Comparison of ENCODE assay signal across 12 cellular contexts in genomic region chr1:41936107-41936506, GRCh38. TPM values are rescaled to one million over a fixed set of nuclear protein-coding genes. Genes with fewer than 3 reads are reported as not detected.
DNase-seq lines count a peak whose midpoint lies in the region; ATAC-seq and TF ChIP-seq lines count a peak whose summit lies in the region.
"Had no signal": no experiment of that assay in that cellular context is flagged by ENCODE, and none has a peak within 500 bp of the region (broad histone marks: within the 10 kb centered on the region; RNA-seq: fewer than 3 reads in every experiment).

No MANE protein-coding gene starts in this region.

- no peak overlapping the region for H2BK15ac ChIP-seq in mesenchymal stem cell (ENCODE audit: low read depth, poor library complexity, severe bottlenecking)

- H3K4me2 ChIP-seq in mesenchymal stem cell (ENCODE audit: low read length, poor library complexity, severe bottlenecking), result no peak overlapping the region

- no peak overlapping the region for H3K4ac ChIP-seq in mesenchymal stem cell (ENCODE audit: low read depth in 1 of 2, low read length in 2 of 2)

- no peak overlapping the region for H4K8ac ChIP-seq in mesenchymal stem cell (ENCODE audit: low read length)

- H3K79me1 ChIP-seq in mesenchymal stem cell (replicated peaks; ENCODE audit: low read length, poor library complexity, severe bottlenecking), result peaks cover 9% of the 10 kb centered on the region

- H2BK12ac ChIP-seq in mesenchymal stem cell (ENCODE audit: low read length in 2 of 2), result no peak overlapping the region

- no peaks in the 10 kb centered on the region for H3K27me3 Mint-ChIP-seq in activated T-cell treated with anti-CD3 and anti-CD28 coated beads, Interleukin-2, amount 50 U/mL, for 24 hours

- H3K27ac ChIP-seq in mesenchymal stem cell (ENCODE audit: low read length, poor library complexity, severe bottlenecking) (no peak overlapping the region), uterus (no peak overlapping the region)
- H3K27ac ChIP-seq: skin epidermis, stomach had no signal

- H3K18ac ChIP-seq in mesenchymal stem cell (ENCODE audit: low read depth in 1 of 2, low read length in 2 of 2), result no peak overlapping the region

- H3K4me3 ChIP-seq in mesenchymal stem cell (ENCODE audit: insufficient read depth in 1 of 2, low read depth in 1 of 2, low read length in 2 of 2) (peak overlapping the region in 1 of 2 experiments; percentile 7), uterus (no peak overlapping the region)
- H3K4me3 ChIP-seq: skin epidermis, stomach had no signal

- no peak for TF ChIP-seq POLR2A in uterus (IDR thresholded peaks at IDR 0.05)

- H4K91ac ChIP-seq in mesenchymal stem cell (ENCODE audit: low read length), result no peak overlapping the region

- peaks cover 40% of the 10 kb centered on the region for H3K4me1 Mint-ChIP-seq in activated T-cell treated with anti-CD3 and anti-CD28 coated beads, Interleukin-2, amount 50 U/mL, for 24 hours (ENCODE audit: low read depth)
- H3K4me1 Mint-ChIP-seq: B cell had no signal

- WGBS in mesenchymal stem cell, result 25% methylated on average over 2 of the region's 2 CpGs

- no peak overlapping the region for H3K14ac ChIP-seq in mesenchymal stem cell (ENCODE audit: low read length in 2 of 2)

- H2BK5ac ChIP-seq in mesenchymal stem cell (ENCODE audit: low read depth, low read length, poor library complexity, severe bottlenecking), result no peak overlapping the region

- no peak overlapping the region for H3K4me3 Mint-ChIP-seq in activated T-cell treated with anti-CD3 and anti-CD28 coated beads, Interleukin-2, amount 50 U/mL, for 24 hours
- H3K4me3 Mint-ChIP-seq: B cell had no signal

- no peak for TF ChIP-seq CTCF in uterus (IDR thresholded peaks at IDR 0.05)

- H2BK120ac ChIP-seq in mesenchymal stem cell (ENCODE audit: low read depth, low read length), result no peak overlapping the region

- no peak overlapping the region for H2AK5ac ChIP-seq in mesenchymal stem cell (ENCODE audit: low read length, severe bottlenecking)

- H3K9me3 ChIP-seq in mesenchymal stem cell (ENCODE audit: control insufficient read depth, low read length) (peaks cover 14% of the 10 kb centered on the region), uterus (no peaks in the 10 kb centered on the region)

- H3K36me3 Mint-ChIP-seq in activated T-cell treated with anti-CD3 and anti-CD28 coated beads, Interleukin-2, amount 50 U/mL, for 24 hours (ENCODE audit: low read depth), result no peaks in the 10 kb centered on the region

- DNase-seq in activated T-cell treated with anti-CD3 and anti-CD28 coated beads, Interleukin-2, amount 50 U/mL, for 24 hours, result peak; percentile 54
- no peak for DNase-seq in activated T-cell treated with anti-CD3 and anti-CD28 coated beads, Interleukin-2, amount 50 U/mL, for 1 hour
- DNase-seq in NCI-H187 treated with DMSO at 0.1 percent for 48 hours (lab: John Stamatoyannopoulos, UW), result peak; percentile 66
- DNase-seq in mesenchymal stem cell, result peak; percentile 32
- no peak for DNase-seq in uterus
- DNase-seq: glutamatergic neuron, stomach had no signal

- H3K9ac ChIP-seq in mesenchymal stem cell (ENCODE audit: low read length), result no peak overlapping the region

- intact Hi-C loops in uterus (cut with DNase I; ENCODE audit: low total_unique reads), result no loop called here

- H3K9me3 Mint-ChIP-seq in activated T-cell treated with anti-CD3 and anti-CD28 coated beads, Interleukin-2, amount 50 U/mL, for 24 hours, result peaks cover 8% of the 10 kb centered on the region

- H3K27ac Mint-ChIP-seq in activated T-cell treated with anti-CD3 and anti-CD28 coated beads, Interleukin-2, amount 50 U/mL, for 24 hours, result peak overlapping the region; percentile 77
- H3K27ac Mint-ChIP-seq: B cell had no signal

- H2AFZ ChIP-seq in mesenchymal stem cell (ENCODE audit: low read depth, low read length), result no peak overlapping the region

- H3K36me3 ChIP-seq in mesenchymal stem cell (ENCODE audit: control insufficient read depth in 1 of 2, insufficient read depth in 2 of 2, low read depth in 1 of 2, low read length in 2 of 2) (no peaks in the 10 kb centered on the region), uterus (no peaks in the 10 kb centered on the region)
- H3K36me3 ChIP-seq: stomach had no signal

- no peak overlapping the region for H3K23ac ChIP-seq in mesenchymal stem cell (ENCODE audit: low read length in 2 of 2)

- no peaks in the 10 kb centered on the region for H3K27me3 ChIP-seq in mesenchymal stem cell (ENCODE audit: control insufficient read depth in 1 of 2, insufficient read depth in 1 of 2, low read length in 2 of 2)
- no peaks in the 10 kb centered on the region for H3K27me3 ChIP-seq in uterus
- H3K27me3 ChIP-seq: stomach had no signal

- H3K4me1 ChIP-seq in mesenchymal stem cell (ENCODE audit: control insufficient read depth, insufficient read depth, low read depth, low read length), result no peaks in the 10 kb centered on the region
- no peaks in the 10 kb centered on the region for H3K4me1 ChIP-seq in uterus
- H3K4me1 ChIP-seq: stomach had no signal

- peak; percentile 86 for ATAC-seq in SK-N-SH treated with all-trans-retinoic acid at 6 μM for 48 hours
- no peak for ATAC-seq in HG02588 (IDR thresholded peaks at IDR 0.05; ENCODE audit: unreplicated experiment)
- no peak for ATAC-seq in GM19324 (IDR thresholded peaks at IDR 0.05; ENCODE audit: low FRiP score, unreplicated experiment)

TF ChIP-seq in SK-N-SH treated with all-trans-retinoic acid at 6 μM for 48 hours, 23 proteins besides CTCF, POLR2A, EP300 and RAD21:
- TF ChIP-seq TCF4 (CRISPR knock-in tag; IDR thresholded peaks at IDR 0.05; ENCODE audit: borderline replicate concordance) (no peak), ISL1 (CRISPR knock-in tag; IDR thresholded peaks at IDR 0.05) (no peak), RARB (CRISPR knock-in tag; IDR thresholded peaks at IDR 0.05) (no peak), SNAI2 (CRISPR knock-in tag; IDR thresholded peaks at IDR 0.05) (no peak), CSDC2 (CRISPR knock-in tag; IDR thresholded peaks at IDR 0.05) (no peak), TOX (CRISPR knock-in tag; IDR thresholded peaks at IDR 0.05; ENCODE audit: borderline replicate concordance) (no peak; the same call in 1 of the 2 replicates)

RNA-seq across cellular contexts. Expression of gene HIVEP3, which starts 17.4 kb away (rescaled TPM):
- 3.5 TPM for polyA plus RNA-seq in mesenchymal stem cell (2013, experiment 1 of 2)
- polyA plus RNA-seq in mesenchymal stem cell (2013, experiment 2 of 2), result 3.6 TPM
- 1 to 10 TPM in 3 of 4 donors, under 1 TPM in 1; 0.51 to 7.6 (median 2.9) TPM for total RNA-seq in uterus

Comparison
In these comparisons a context has a peak if more than half of its experiments do, and no peak if none do; other contexts are left out.
1. DNase-seq: peak in activated T-cell treated with anti-CD3 and anti-CD28 coated beads, Interleukin-2, amount 50 U/mL, for 24 hours (single experiment), NCI-H187 treated with DMSO at 0.1 percent for 48 hours (single experiment) and mesenchymal stem cell (single experiment); none in activated T-cell treated with anti-CD3 and anti-CD28 coated beads, Interleukin-2, amount 50 U/mL, for 1 hour (single experiment) and uterus (0 of 2).